In genomic region chr11:9895016-9895415, GRCh38 we compare ENCODE assay signal across 25 cellular contexts.
A peak's percentile ranks its signal among the peaks of the same experiment; 100 is the strongest.
DNase-seq lines count a peak whose midpoint lies in the region; ATAC-seq and TF ChIP-seq lines count a peak whose summit lies in the region.
"Had no signal": no experiment of that assay in that cellular context is flagged by ENCODE, and none has a peak within 500 bp of the region (broad histone marks: within the 10 kb centered on the region; RNA-seq: fewer than 3 reads in every experiment).

No MANE protein-coding gene starts in this region.

- H3K79me2 ChIP-seq in mammary epithelial cell (ENCODE audit: insufficient read depth, low read length) (no peaks in the 10 kb centered on the region), neural progenitor cell (ENCODE audit: low read depth) (no peaks in the 10 kb centered on the region)

- BruUV-seq in mammary epithelial cell (replicated peaks; lab: Mats Ljungman, UMichigan): no TSS peak

- dilution Hi-C loops in mammary epithelial cell (cut with HindIII; ENCODE audit: low sequenced_read_pairs): no loop called here

- H3K9me3 Mint-ChIP-seq in neural progenitor cell: peaks cover 3% of the 10 kb centered on the region
- H3K9me3 Mint-ChIP-seq: activated CD4-positive, alpha-beta T cell treated with anti-CD3 and anti-CD28 coated beads, Interleukin-2, amount 10 ng/mL, durations not matched to agents 24 days and 14 days had no signal

- peaks cover 2% of the 10 kb centered on the region for H3K27me3 Mint-ChIP-seq in neural progenitor cell (ENCODE audit: insufficient read depth, low read depth)
- H3K27me3 Mint-ChIP-seq: activated CD4-positive, alpha-beta T cell treated with anti-CD3 and anti-CD28 coated beads, Interleukin-2, amount 10 ng/mL, durations not matched to agents 24 days and 14 days; T-cell had no signal

- DNase-seq in mammary epithelial cell (peak; percentile 69), breast epithelium (ENCODE audit: low spot score in 2 of 2) (no peak), RPMI7951 (ENCODE audit: low read depth) (peak; percentile 80), foreskin melanocyte (peak; percentile 68), middle frontal gyrus (ENCODE audit: extremely low spot score, low spot score) (no peak), mucosa of descending colon (no peak), neural progenitor cell (ENCODE audit: low spot score) (no peak)
- DNase-seq: activated CD4-positive, alpha-beta T cell treated with anti-CD3 and anti-CD28 coated beads, Interleukin-2, amount 10 ng/mL, durations not matched to agents 24 days and 14 days; activated CD8-positive, alpha-beta memory T cell treated with anti-CD3 and anti-CD28 coated beads, Interleukin-2, amount 50 U/mL, for 48 hours; activated effector memory CD4-positive, alpha-beta T cell treated with Interleukin-2 at 50 U/mL for 16 hours; head of caudate nucleus; left ventricle myocardium inferior; NCI-H1048; NCI-H1930; NCI-H510A; occipital lobe; right cardiac atrium; stimulated activated naive CD4-positive, alpha-beta T cell treated with Interleukin-2 at 50 U/mL for 16 hours; T-cell had no signal

- H3K36me3 Mint-ChIP-seq in neural progenitor cell: peaks cover 8% of the 10 kb centered on the region

- H3K4me3 ChIP-seq in mammary epithelial cell (replicated peaks in 1 of 3; ENCODE audit: insufficient read depth in 1 of 3, low read depth in 2 of 3, low read length in 3 of 3) (no peak overlapping the region), breast epithelium (no peak overlapping the region), mucosa of descending colon (no peak overlapping the region), neural progenitor cell (no peak overlapping the region)
- H3K4me3 ChIP-seq: cardiac muscle cell, esophagus muscularis mucosa, left ventricle myocardium inferior, tibial nerve had no signal

- H3K36me3 ChIP-seq in mammary epithelial cell (ENCODE audit: insufficient read depth, low read length) (peaks cover 2% of the 10 kb centered on the region), breast epithelium (no peaks in the 10 kb centered on the region), mucosa of descending colon (ENCODE audit: low read depth) (no peaks in the 10 kb centered on the region), neural progenitor cell (peaks cover 5% of the 10 kb centered on the region)
- H3K36me3 ChIP-seq: cardiac muscle cell had no signal

- ATAC-seq in mucosa of descending colon: no peak
- no peak for ATAC-seq in HG02571 (IDR thresholded peaks at IDR 0.05; ENCODE audit: unreplicated experiment)
- ATAC-seq: right cardiac atrium, T-cell had no signal

- no peaks in the 10 kb centered on the region for H3K4me1 Mint-ChIP-seq in neural progenitor cell

- in situ Hi-C loops in mammary epithelial cell (cut with MboI; ENCODE audit: low sequenced_read_pairs in 2 of 2): no loop called here

- no peaks in the 10 kb centered on the region for H3K27me3 ChIP-seq in mammary epithelial cell (ENCODE audit: insufficient read depth, low read length)
- no peaks in the 10 kb centered on the region for H3K27me3 ChIP-seq in breast epithelium
- no peaks in the 10 kb centered on the region for H3K27me3 ChIP-seq in neural progenitor cell
- H3K27me3 ChIP-seq: cardiac muscle cell, esophagus muscularis mucosa, tibial nerve had no signal

- intact Hi-C loops in mammary epithelial cell (cut with micrococcal nuclease): no loop called here
- intact Hi-C loops in breast epithelium (cut with DNase I; ENCODE audit: low total_unique reads): no loop called here
- intact Hi-C loops in mucosa of descending colon (cut with DNase I, micrococcal nuclease): no loop called here

- no peak overlapping the region for H3K27ac ChIP-seq in mammary epithelial cell (ENCODE audit: insufficient read depth, low read depth, low read length)
- H3K27ac ChIP-seq in breast epithelium: no peak overlapping the region
- H3K27ac ChIP-seq in neural progenitor cell: no peak overlapping the region
- H3K27ac ChIP-seq: 22Rv1, C4-2B, cardiac muscle cell, esophagus muscularis mucosa, left ventricle myocardium inferior, tibial nerve had no signal

- H3K4me3 Mint-ChIP-seq in neural progenitor cell: no peak overlapping the region
- H3K4me3 Mint-ChIP-seq: activated CD4-positive, alpha-beta T cell treated with anti-CD3 and anti-CD28 coated beads, Interleukin-2, amount 10 ng/mL, durations not matched to agents 24 days and 14 days; T-cell had no signal

- 100% methylated on average over 1 of the region's 1 CpG for WGBS in mammary epithelial cell (ENCODE audit: low coverage, missing lambda C conversion rate)

- no peak overlapping the region for H3K9ac ChIP-seq in mammary epithelial cell (ENCODE audit: insufficient read depth, low read length)
- H3K9ac ChIP-seq in neural progenitor cell: no peak overlapping the region

- CTCF ChIA-PET in mammary epithelial cell (lab: Charles Lee; ENCODE audit: low non-redundant PET): no interaction called here

- no peak overlapping the region for H3K27ac Mint-ChIP-seq in neural progenitor cell
- H3K27ac Mint-ChIP-seq: activated CD4-positive, alpha-beta T cell treated with anti-CD3 and anti-CD28 coated beads, Interleukin-2, amount 10 ng/mL, durations not matched to agents 24 days and 14 days; T-cell had no signal

- H2AFZ ChIP-seq in mammary epithelial cell (ENCODE audit: low read depth, low read length): no peak overlapping the region
- no peak overlapping the region for H2AFZ ChIP-seq in neural progenitor cell (replicated peaks)

- TF ChIP-seq CTCF in mammary epithelial cell (conservative IDR thresholded peaks at IDR 0.05 in 1 of 2, IDR thresholded peaks at IDR 0.05 in 1 of 2; ENCODE audit: extremely low read depth in 1 of 2, insufficient read depth in 1 of 2, low read depth in 1 of 2, low read length in 2 of 2) (no peak), breast epithelium (IDR thresholded peaks at IDR 0.05) (no peak), mucosa of descending colon (IDR thresholded peaks at IDR 0.05) (no peak), neural progenitor cell (IDR thresholded peaks at IDR 0.05) (no peak)

- peaks cover 5% of the 10 kb centered on the region for H3K4me1 ChIP-seq in mammary epithelial cell (ENCODE audit: insufficient read depth, low read length)
- no peaks in the 10 kb centered on the region for H3K4me1 ChIP-seq in breast epithelium
- peaks cover 12% of the 10 kb centered on the region for H3K4me1 ChIP-seq in mucosa of descending colon (ENCODE audit: low read depth)
- no peaks in the 10 kb centered on the region for H3K4me1 ChIP-seq in neural progenitor cell
- H3K4me1 ChIP-seq: left ventricle myocardium inferior had no signal

- no peak overlapping the region for H3K4me2 ChIP-seq in mammary epithelial cell (ENCODE audit: insufficient read depth, low read depth, low read length)
- H3K4me2 ChIP-seq in neural progenitor cell: no peak overlapping the region

- TF ChIP-seq POLR2A in breast epithelium (IDR thresholded peaks at IDR 0.05): no peak

- no peaks in the 10 kb centered on the region for H3K9me3 ChIP-seq in mammary epithelial cell (replicated peaks; ENCODE audit: insufficient read depth, low read length)
- no peaks in the 10 kb centered on the region for H3K9me3 ChIP-seq in breast epithelium
- no peaks in the 10 kb centered on the region for H3K9me3 ChIP-seq in mucosa of descending colon
- H3K9me3 ChIP-seq in neural progenitor cell (ENCODE audit: low read depth): no peaks in the 10 kb centered on the region

- H3F3A ChIP-seq in neural progenitor cell (ENCODE audit: low read depth): no peaks in the 10 kb centered on the region

- H4K20me1 ChIP-seq in mammary epithelial cell (ENCODE audit: insufficient read depth, low read length) (no peaks in the 10 kb centered on the region), neural progenitor cell (ENCODE audit: low read depth) (no peaks in the 10 kb centered on the region)

Comparison
In these comparisons a context has a peak if more than half of its experiments do, and no peak if none do; other contexts are left out.
1. DNase-seq: peak in mammary epithelial cell (single experiment), RPMI7951 (single experiment) and foreskin melanocyte (single experiment); none in breast epithelium (0 of 2), middle frontal gyrus (single experiment), mucosa of descending colon (0 of 3) and neural progenitor cell (single experiment).